9 cellular contexts compared by ENCODE assay signal in genomic region chr5:76082790-76083554, GRCh38. TPM values are rescaled to one million over a fixed set of nuclear protein-coding genes. Genes with fewer than 3 reads are reported as not detected.
A peak's percentile ranks its signal among the peaks of the same experiment; 100 is the strongest.
DNase-seq lines count a peak whose midpoint lies in the region; ATAC-seq and TF ChIP-seq lines count a peak whose summit lies in the region.
"Had no signal": no experiment of that assay in that cellular context is flagged by ENCODE, and none has a peak within 500 bp of the region (broad histone marks: within the 10 kb centered on the region; RNA-seq: fewer than 3 reads in every experiment).

SV2C (plus strand) TSS chr5:76083383; CDS start chr5:76131751, 48,368 bp downstream.

- H3K27me3 Mint-ChIP-seq in nephron progenitor cell (ENCODE audit: low read depth, poor library complexity): peaks cover 100% of the 10 kb centered on the region

- H3K27ac Mint-ChIP-seq in nephron progenitor cell: no peak within 1 kb of the TSS

- no peak within 1 kb of the TSS for H3K27ac ChIP-seq in coronary artery
- H3K27ac ChIP-seq: BLaER1 had no signal

- H3K4me3 ChIP-seq in coronary artery: peak within 1 kb of the TSS; percentile 63
- H3K4me3 ChIP-seq: BLaER1 had no signal

- H3K9me3 Mint-ChIP-seq in nephron progenitor cell: no peaks in the 10 kb centered on the region

- DNase-seq in NCI-H510A treated with DMSO at 0.1 percent for 48 hours (lab: John Stamatoyannopoulos, UW) (peak; percentile 14), NCI-H510A (lab: John Stamatoyannopoulos, UW) (no peak), SK-N-DZ (ENCODE audit: low spot score) (peak; percentile 26), coronary artery (ENCODE audit: low spot score) (no peak), nephron progenitor cell (peak; percentile 76), dedifferentiated amniotic fluid mesenchymal stem cell (ENCODE audit: extremely low spot score) (no peak)

- TF ChIP-seq CTCF in coronary artery (IDR thresholded peaks at IDR 0.05) (no peak), nephron progenitor cell (IDR thresholded peaks at IDR 0.05) (no peak)

- no peak for ATAC-seq in GM21737 (IDR thresholded peaks at IDR 0.05; ENCODE audit: unreplicated experiment)
- no peak for ATAC-seq in GM18907 (IDR thresholded peaks at IDR 0.05; ENCODE audit: unreplicated experiment)

- peak within 1 kb of the TSS; percentile 83 for H3K4me3 Mint-ChIP-seq in nephron progenitor cell

- H3K36me3 Mint-ChIP-seq in nephron progenitor cell (ENCODE audit: low read depth): no peaks in the 10 kb centered on the region

- H3K4me1 Mint-ChIP-seq in nephron progenitor cell: peaks cover 25% of the 10 kb centered on the region

RNA-seq across cellular contexts. Expression of gene SV2C, which starts in this region (rescaled TPM):
- 0.06 and 0.08 TPM in 2 replicates for polyA plus RNA-seq in SK-N-DZ (2014; cell fraction: cytosol; rRNA removed)
- 0.01 and 0.10 TPM in 2 replicates for polyA plus RNA-seq in SK-N-DZ (2014; cell fraction: nucleus; rRNA removed)

Comparison
In these comparisons a context has a peak if more than half of its experiments do, and no peak if none do; other contexts are left out.
1. DNase-seq: peak in NCI-H510A treated with DMSO at 0.1 percent for 48 hours (single experiment), SK-N-DZ (single experiment) and nephron progenitor cell (single experiment); none in NCI-H510A (single experiment), coronary artery (single experiment) and dedifferentiated amniotic fluid mesenchymal stem cell (single experiment).